Comparison of ENCODE assay signal across 1 cellular context in genomic region chr3:48435774-48436476, GRCh38.
TF ChIP-seq lines count a peak whose summit lies in the region.

No MANE protein-coding gene starts in this region.

TF ChIP-seq in GM12878, 131 proteins besides CTCF, POLR2A, EP300 and RAD21 (continued from another document and continues in another):
- no peak for TF ChIP-seq HSF1 (IDR thresholded peaks at IDR 0.05; ENCODE audit: low read depth, low read length)
- TF ChIP-seq HDGF (IDR thresholded peaks at IDR 0.05), result no peak
- TF ChIP-seq MTA2 (IDR thresholded peaks at IDR 0.05; ENCODE audit: low read depth), result 0 out of 2 replicates have a peak, but pooled peaks have one; percentile 19
- no peak for TF ChIP-seq CHD1 (IDR thresholded peaks at IDR 0.05; ENCODE audit: low read depth, low read length)
- TF ChIP-seq, protein P1, sequence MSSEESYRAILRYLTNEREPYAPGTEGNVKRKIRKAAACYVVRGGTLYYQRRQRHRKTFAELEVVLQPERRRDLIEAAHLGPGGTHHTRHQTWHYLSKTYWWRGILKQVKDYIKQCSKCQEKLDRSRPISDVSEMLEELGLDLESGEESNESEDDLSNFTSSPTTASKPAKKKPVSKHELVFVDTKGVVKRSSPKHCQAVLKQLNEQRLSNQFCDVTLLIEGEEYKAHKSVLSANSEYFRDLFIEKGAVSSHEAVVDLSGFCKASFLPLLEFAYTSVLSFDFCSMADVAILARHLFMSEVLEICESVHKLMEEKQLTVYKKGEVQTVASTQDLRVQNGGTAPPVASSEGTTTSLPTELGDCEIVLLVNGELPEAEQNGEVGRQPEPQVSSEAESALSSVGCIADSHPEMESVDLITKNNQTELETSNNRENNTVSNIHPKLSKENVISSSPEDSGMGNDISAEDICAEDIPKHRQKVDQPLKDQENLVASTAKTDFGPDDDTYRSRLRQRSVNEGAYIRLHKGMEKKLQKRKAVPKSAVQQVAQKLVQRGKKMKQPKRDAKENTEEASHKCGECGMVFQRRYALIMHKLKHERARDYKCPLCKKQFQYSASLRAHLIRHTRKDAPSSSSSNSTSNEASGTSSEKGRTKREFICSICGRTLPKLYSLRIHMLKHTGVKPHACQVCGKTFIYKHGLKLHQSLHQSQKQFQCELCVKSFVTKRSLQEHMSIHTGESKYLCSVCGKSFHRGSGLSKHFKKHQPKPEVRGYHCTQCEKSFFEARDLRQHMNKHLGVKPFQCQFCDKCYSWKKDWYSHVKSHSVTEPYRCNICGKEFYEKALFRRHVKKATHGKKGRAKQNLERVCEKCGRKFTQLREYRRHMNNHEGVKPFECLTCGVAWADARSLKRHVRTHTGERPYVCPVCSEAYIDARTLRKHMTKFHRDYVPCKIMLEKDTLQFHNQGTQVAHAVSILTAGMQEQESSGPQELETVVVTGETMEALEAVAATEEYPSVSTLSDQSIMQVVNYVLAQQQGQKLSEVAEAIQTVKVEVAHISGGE (CRISPR knock-in tag; IDR thresholded peaks at IDR 0.05), result no peak
- TF ChIP-seq EED (IDR thresholded peaks at IDR 0.05; ENCODE audit: low read depth), result no peak
- 0 out of 2 replicates have a peak, but pooled peaks have one; percentile 39 for TF ChIP-seq SIN3A (IDR thresholded peaks at IDR 0.05; ENCODE audit: low read depth, low read length)
- no peak for TF ChIP-seq BMI1 (IDR thresholded peaks at IDR 0.05; ENCODE audit: borderline replicate concordance)
- TF ChIP-seq, protein P2, sequence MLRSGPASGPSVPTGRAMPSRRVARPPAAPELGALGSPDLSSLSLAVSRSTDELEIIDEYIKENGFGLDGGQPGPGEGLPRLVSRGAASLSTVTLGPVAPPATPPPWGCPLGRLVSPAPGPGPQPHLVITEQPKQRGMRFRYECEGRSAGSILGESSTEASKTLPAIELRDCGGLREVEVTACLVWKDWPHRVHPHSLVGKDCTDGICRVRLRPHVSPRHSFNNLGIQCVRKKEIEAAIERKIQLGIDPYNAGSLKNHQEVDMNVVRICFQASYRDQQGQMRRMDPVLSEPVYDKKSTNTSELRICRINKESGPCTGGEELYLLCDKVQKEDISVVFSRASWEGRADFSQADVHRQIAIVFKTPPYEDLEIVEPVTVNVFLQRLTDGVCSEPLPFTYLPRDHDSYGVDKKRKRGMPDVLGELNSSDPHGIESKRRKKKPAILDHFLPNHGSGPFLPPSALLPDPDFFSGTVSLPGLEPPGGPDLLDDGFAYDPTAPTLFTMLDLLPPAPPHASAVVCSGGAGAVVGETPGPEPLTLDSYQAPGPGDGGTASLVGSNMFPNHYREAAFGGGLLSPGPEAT (IDR thresholded peaks at IDR 0.05; ENCODE audit: low read depth), result 0 out of 2 replicates have a peak, but pooled peaks have one; percentile 32
- TF ChIP-seq, protein P3, sequence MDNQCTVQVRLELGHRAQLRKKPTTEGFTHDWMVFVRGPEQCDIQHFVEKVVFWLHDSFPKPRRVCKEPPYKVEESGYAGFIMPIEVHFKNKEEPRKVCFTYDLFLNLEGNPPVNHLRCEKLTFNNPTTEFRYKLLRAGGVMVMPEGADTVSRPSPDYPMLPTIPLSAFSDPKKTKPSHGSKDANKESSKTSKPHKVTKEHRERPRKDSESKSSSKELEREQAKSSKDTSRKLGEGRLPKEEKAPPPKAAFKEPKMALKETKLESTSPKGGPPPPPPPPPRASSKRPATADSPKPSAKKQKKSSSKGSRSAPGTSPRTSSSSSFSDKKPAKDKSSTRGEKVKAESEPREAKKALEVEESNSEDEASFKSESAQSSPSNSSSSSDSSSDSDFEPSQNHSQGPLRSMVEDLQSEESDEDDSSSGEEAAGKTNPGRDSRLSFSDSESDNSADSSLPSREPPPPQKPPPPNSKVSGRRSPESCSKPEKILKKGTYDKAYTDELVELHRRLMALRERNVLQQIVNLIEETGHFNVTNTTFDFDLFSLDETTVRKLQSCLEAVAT (IDR thresholded peaks at IDR 0.05), result peak; percentile 55; the same call in 1 of the 2 replicates
- TF ChIP-seq JUNB (IDR thresholded peaks at IDR 0.05), result no peak
- TF ChIP-seq PKNOX1 (IDR thresholded peaks at IDR 0.05), result no peak
- TF ChIP-seq, protein P4, sequence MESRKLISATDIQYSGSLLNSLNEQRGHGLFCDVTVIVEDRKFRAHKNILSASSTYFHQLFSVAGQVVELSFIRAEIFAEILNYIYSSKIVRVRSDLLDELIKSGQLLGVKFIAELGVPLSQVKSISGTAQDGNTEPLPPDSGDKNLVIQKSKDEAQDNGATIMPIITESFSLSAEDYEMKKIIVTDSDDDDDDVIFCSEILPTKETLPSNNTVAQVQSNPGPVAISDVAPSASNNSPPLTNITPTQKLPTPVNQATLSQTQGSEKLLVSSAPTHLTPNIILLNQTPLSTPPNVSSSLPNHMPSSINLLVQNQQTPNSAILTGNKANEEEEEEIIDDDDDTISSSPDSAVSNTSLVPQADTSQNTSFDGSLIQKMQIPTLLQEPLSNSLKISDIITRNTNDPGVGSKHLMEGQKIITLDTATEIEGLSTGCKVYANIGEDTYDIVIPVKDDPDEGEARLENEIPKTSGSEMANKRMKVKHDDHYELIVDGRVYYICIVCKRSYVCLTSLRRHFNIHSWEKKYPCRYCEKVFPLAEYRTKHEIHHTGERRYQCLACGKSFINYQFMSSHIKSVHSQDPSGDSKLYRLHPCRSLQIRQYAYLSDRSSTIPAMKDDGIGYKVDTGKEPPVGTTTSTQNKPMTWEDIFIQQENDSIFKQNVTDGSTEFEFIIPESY (IDR thresholded peaks at IDR 0.05), result no peak
- no peak for TF ChIP-seq NFIC (IDR thresholded peaks at IDR 0.05; ENCODE audit: low read depth, low read length)
- TF ChIP-seq GATAD2B (conservative IDR thresholded peaks at IDR 0.05; ENCODE audit: low read depth), result 0 out of 2 replicates have a peak, but pooled peaks have one; percentile 50
- TF ChIP-seq, protein P5, sequence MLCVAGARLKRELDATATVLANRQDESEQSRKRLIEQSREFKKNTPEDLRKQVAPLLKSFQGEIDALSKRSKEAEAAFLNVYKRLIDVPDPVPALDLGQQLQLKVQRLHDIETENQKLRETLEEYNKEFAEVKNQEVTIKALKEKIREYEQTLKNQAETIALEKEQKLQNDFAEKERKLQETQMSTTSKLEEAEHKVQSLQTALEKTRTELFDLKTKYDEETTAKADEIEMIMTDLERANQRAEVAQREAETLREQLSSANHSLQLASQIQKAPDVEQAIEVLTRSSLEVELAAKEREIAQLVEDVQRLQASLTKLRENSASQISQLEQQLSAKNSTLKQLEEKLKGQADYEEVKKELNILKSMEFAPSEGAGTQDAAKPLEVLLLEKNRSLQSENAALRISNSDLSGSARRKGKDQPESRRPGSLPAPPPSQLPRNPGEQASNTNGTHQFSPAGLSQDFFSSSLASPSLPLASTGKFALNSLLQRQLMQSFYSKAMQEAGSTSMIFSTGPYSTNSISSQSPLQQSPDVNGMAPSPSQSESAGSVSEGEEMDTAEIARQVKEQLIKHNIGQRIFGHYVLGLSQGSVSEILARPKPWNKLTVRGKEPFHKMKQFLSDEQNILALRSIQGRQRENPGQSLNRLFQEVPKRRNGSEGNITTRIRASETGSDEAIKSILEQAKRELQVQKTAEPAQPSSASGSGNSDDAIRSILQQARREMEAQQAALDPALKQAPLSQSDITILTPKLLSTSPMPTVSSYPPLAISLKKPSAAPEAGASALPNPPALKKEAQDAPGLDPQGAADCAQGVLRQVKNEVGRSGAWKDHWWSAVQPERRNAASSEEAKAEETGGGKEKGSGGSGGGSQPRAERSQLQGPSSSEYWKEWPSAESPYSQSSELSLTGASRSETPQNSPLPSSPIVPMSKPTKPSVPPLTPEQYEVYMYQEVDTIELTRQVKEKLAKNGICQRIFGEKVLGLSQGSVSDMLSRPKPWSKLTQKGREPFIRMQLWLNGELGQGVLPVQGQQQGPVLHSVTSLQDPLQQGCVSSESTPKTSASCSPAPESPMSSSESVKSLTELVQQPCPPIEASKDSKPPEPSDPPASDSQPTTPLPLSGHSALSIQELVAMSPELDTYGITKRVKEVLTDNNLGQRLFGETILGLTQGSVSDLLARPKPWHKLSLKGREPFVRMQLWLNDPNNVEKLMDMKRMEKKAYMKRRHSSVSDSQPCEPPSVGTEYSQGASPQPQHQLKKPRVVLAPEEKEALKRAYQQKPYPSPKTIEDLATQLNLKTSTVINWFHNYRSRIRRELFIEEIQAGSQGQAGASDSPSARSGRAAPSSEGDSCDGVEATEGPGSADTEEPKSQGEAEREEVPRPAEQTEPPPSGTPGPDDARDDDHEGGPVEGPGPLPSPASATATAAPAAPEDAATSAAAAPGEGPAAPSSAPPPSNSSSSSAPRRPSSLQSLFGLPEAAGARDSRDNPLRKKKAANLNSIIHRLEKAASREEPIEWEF (IDR thresholded peaks at IDR 0.05; ENCODE audit: insufficient replicate concordance, low read depth, low read length), result no peak
- TF ChIP-seq ELK1 (IDR thresholded peaks at IDR 0.05; ENCODE audit: low read depth, low read length), result no peak
- 0 out of 2 replicates have a peak, but pooled peaks have one; percentile 33 for TF ChIP-seq ATF7 (IDR thresholded peaks at IDR 0.05; ENCODE audit: low read depth)
- TF ChIP-seq FOXM1 (IDR thresholded peaks at IDR 0.05; ENCODE audit: low read depth, low read length), result peak; percentile 79; the same call in 1 of the 2 replicates
- TF ChIP-seq, protein P6, sequence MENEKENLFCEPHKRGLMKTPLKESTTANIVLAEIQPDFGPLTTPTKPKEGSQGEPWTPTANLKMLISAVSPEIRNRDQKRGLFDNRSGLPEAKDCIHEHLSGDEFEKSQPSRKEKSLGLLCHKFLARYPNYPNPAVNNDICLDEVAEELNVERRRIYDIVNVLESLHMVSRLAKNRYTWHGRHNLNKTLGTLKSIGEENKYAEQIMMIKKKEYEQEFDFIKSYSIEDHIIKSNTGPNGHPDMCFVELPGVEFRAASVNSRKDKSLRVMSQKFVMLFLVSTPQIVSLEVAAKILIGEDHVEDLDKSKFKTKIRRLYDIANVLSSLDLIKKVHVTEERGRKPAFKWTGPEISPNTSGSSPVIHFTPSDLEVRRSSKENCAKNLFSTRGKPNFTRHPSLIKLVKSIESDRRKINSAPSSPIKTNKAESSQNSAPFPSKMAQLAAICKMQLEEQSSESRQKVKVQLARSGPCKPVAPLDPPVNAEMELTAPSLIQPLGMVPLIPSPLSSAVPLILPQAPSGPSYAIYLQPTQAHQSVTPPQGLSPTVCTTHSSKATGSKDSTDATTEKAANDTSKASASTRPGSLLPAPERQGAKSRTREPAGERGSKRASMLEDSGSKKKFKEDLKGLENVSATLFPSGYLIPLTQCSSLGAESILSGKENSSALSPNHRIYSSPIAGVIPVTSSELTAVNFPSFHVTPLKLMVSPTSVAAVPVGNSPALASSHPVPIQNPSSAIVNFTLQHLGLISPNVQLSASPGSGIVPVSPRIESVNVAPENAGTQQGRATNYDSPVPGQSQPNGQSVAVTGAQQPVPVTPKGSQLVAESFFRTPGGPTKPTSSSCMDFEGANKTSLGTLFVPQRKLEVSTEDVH (IDR thresholded peaks at IDR 0.05; ENCODE audit: low read depth, partially characterized antibody), result no peak
- TF ChIP-seq, protein P7, sequence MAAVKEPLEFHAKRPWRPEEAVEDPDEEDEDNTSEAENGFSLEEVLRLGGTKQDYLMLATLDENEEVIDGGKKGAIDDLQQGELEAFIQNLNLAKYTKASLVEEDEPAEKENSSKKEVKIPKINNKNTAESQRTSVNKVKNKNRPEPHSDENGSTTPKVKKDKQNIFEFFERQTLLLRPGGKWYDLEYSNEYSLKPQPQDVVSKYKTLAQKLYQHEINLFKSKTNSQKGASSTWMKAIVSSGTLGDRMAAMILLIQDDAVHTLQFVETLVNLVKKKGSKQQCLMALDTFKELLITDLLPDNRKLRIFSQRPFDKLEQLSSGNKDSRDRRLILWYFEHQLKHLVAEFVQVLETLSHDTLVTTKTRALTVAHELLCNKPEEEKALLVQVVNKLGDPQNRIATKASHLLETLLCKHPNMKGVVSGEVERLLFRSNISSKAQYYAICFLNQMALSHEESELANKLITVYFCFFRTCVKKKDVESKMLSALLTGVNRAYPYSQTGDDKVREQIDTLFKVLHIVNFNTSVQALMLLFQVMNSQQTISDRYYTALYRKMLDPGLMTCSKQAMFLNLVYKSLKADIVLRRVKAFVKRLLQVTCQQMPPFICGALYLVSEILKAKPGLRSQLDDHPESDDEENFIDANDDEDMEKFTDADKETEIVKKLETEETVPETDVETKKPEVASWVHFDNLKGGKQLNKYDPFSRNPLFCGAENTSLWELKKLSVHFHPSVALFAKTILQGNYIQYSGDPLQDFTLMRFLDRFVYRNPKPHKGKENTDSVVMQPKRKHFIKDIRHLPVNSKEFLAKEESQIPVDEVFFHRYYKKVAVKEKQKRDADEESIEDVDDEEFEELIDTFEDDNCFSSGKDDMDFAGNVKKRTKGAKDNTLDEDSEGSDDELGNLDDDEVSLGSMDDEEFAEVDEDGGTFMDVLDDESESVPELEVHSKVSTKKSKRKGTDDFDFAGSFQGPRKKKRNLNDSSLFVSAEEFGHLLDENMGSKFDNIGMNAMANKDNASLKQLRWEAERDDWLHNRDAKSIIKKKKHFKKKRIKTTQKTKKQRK (IDR thresholded peaks at IDR 0.05; ENCODE audit: low read depth, low read length), result no peak
- TF ChIP-seq TAF1 (IDR thresholded peaks at IDR 0.05; ENCODE audit: borderline replicate concordance, low read depth, low read length), result no peak
- 0 out of 2 replicates have a peak, but pooled peaks have one; percentile 71 for TF ChIP-seq STAT1 (conservative IDR thresholded peaks at IDR 0.05)
- TF ChIP-seq ZNF217 (IDR thresholded peaks at IDR 0.05), result no peak
- TF ChIP-seq ETV6 (conservative IDR thresholded peaks at IDR 0.05 in 1 of 2, IDR thresholded peaks at IDR 0.05 in 1 of 2; ENCODE audit: borderline replicate concordance in 1 of 2, low read depth in 1 of 2), result no peak
- TF ChIP-seq FOXK2 (IDR thresholded peaks at IDR 0.05), result no peak
- TF ChIP-seq MYC (IDR thresholded peaks at IDR 0.05; ENCODE audit: insufficient read depth, insufficient read length, insufficient replicate concordance, low read length, severe bottlenecking), result no peak
